Comparison of ENCODE assay signal across 9 cellular contexts in the genomic region with DNA sequence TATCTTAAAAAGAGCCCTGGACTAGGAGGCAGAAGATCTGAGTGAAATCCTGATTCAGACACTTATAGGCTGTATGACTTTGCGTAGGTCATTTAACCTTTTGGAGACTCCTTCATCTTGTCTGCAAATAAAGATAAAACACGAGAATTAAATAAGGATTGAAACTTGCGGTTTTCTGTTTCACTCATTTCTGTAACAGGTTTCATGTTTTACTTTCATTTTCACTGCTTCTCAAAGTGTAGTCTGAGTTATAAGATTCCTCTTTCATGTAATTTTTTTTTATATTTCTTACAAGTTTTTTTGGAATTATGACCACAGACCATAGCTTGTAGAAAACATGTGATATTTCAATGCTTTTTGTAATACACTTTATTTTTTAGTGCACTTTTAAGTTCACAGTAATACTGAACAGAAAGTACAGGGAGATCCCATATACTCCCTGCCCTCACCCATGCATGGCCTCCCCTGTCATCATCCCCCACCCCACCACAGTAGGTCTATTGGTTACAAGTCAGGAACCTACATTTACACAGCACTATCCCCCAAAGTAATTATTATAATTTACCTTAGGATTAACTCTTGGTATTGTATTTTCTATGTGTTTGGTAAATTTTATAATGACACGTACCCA.
A peak's percentile ranks its signal among the peaks of the same experiment; 100 is the strongest.
DNase-seq lines count a peak whose midpoint lies in the region; ATAC-seq, FAIRE-seq and TF ChIP-seq lines count a peak whose summit lies in the region.
"Had no signal": no experiment of that assay in that cellular context is flagged by ENCODE, and none has a peak within 500 bp of the region (broad histone marks: within the 10 kb centered on the region; RNA-seq: fewer than 3 reads in every experiment).

No MANE protein-coding gene starts in this region.

- H3K27ac Mint-ChIP-seq in CD8-positive, alpha-beta memory T cell, result peak overlapping the region; percentile 28 to 94 (median 88)

- peaks cover 0 to 10% (median 4%) of the 10 kb centered on the region in 3 donors for H3K36me3 Mint-ChIP-seq in CD8-positive, alpha-beta memory T cell

- FAIRE-seq in kidney (lab: Jason Lieb, UNC), result no peak
- FAIRE-seq: pancreas had no signal

- CTCF ChIA-PET in CD8-positive, alpha-beta memory T cell (lab: Charles Lee), result no interaction called here

- intact Hi-C loops in kidney (cut with DNase I) (no loop called here), tibial artery (cut with DNase I; ENCODE audit: low total_unique reads) (no loop called here)

- H3K27me3 Mint-ChIP-seq in CD8-positive, alpha-beta memory T cell, result peaks cover 0 to 7% of the 10 kb centered on the region in 2 donors

- no peak for TF ChIP-seq CTCF in kidney (IDR thresholded peaks at IDR 0.05; ENCODE audit: borderline replicate concordance, extremely low read depth, insufficient read depth)
- no peak for TF ChIP-seq CTCF in tibial artery (IDR thresholded peaks at IDR 0.05)

- peaks cover 34 to 48% (median 46%) of the 10 kb centered on the region in 3 donors for H3K4me1 Mint-ChIP-seq in CD8-positive, alpha-beta memory T cell

- no peaks in the 10 kb centered on the region for H3K36me3 ChIP-seq in CD8-positive, alpha-beta memory T cell (ENCODE audit: insufficient read depth, low read length)
- H3K36me3 ChIP-seq in kidney (ENCODE audit: control insufficient read depth in 1 of 2, insufficient read depth in 2 of 2, low read length in 2 of 2), result no peaks in the 10 kb centered on the region
- H3K36me3 ChIP-seq in tibial artery, result no peaks in the 10 kb centered on the region
- no peaks in the 10 kb centered on the region for H3K36me3 ChIP-seq in H7 (replicated peaks; ENCODE audit: control insufficient read depth, insufficient read depth, low read length)
- H3K36me3 ChIP-seq: pancreas had no signal

- H3K4me3 ChIP-seq in CD8-positive, alpha-beta memory T cell (ENCODE audit: low read length), result peak overlapping the region; percentile 19
- H3K4me3 ChIP-seq in kidney (ENCODE audit: low read length in 2 of 2), result peak overlapping the region; percentile 29 to 51
- peak overlapping the region; percentile 40 to 45 for H3K4me3 ChIP-seq in tibial artery
- H3K4me3 ChIP-seq in H7 (ENCODE audit: insufficient read depth, low read depth, low read length), result no peak overlapping the region

- no peaks in the 10 kb centered on the region for H3K9me3 ChIP-seq in CD8-positive, alpha-beta memory T cell (ENCODE audit: low read length)
- H3K9me3 ChIP-seq in kidney (ENCODE audit: control insufficient read depth in 1 of 2, low read length in 2 of 2) (no peaks in the 10 kb centered on the region), tibial artery (no peaks in the 10 kb centered on the region)
- H3K9me3 ChIP-seq: pancreas had no signal

- peaks cover 37% of the 10 kb centered on the region for H3K4me1 ChIP-seq in CD8-positive, alpha-beta memory T cell (ENCODE audit: insufficient read depth, low read length)
- H3K4me1 ChIP-seq in kidney (ENCODE audit: control insufficient read depth in 1 of 2, insufficient read depth in 1 of 2, low read depth in 1 of 2, low read length in 2 of 2), result peaks cover 3 to 5% of the 10 kb centered on the region in 2 donors
- peaks cover 0 to 26% (median 2%) of the 10 kb centered on the region in 4 donors for H3K4me1 ChIP-seq in tibial artery
- H3K4me1 ChIP-seq: pancreas had no signal

- ATAC-seq in GM19328 (IDR thresholded peaks at IDR 0.05; ENCODE audit: unreplicated experiment) (peak; percentile 90), HG03354 (IDR thresholded peaks at IDR 0.05; ENCODE audit: poor library complexity, severe bottlenecking, unreplicated experiment) (peak; percentile 93)

- peak overlapping the region; percentile 53 to 83 (median 79) for H3K4me3 Mint-ChIP-seq in CD8-positive, alpha-beta memory T cell

- H3K9me3 Mint-ChIP-seq in CD8-positive, alpha-beta memory T cell, result peaks cover 0 to 3% (median 0%) of the 10 kb centered on the region in 5 donors

- peak in 3 of 5 donors; percentile 38 to 46 (median 39) for DNase-seq in CD8-positive, alpha-beta memory T cell
- peak; percentile 28 to 37 for DNase-seq in activated CD4-positive, alpha-beta T cell treated with anti-CD3 and anti-CD28 coated beads, Interleukin-2, amount 50 U/mL, for 48 hours
- DNase-seq in kidney, result no peak
- DNase-seq in tibial artery, result no peak
- no peak for DNase-seq in mucosa of gallbladder (ENCODE audit: low spot score)
- DNase-seq in H7, result no peak
- DNase-seq: pancreas had no signal

- POLR2A ChIA-PET in CD8-positive, alpha-beta memory T cell (lab: Charles Lee), result interaction anchor here (0.5 kb wide), 2 partner anchors 9 to 20 kb away, joined by 3 read pairs; no protein-coding TSS in a partner anchor

- no peaks in the 10 kb centered on the region for H3K27me3 ChIP-seq in CD8-positive, alpha-beta memory T cell (ENCODE audit: insufficient read depth, low read length, poor library complexity, severe bottlenecking)
- H3K27me3 ChIP-seq in tibial artery (no peaks in the 10 kb centered on the region), H7 (ENCODE audit: control insufficient read depth, insufficient read depth, low read length) (no peaks in the 10 kb centered on the region)
- H3K27me3 ChIP-seq: pancreas had no signal

- H3K27ac ChIP-seq in CD8-positive, alpha-beta memory T cell (ENCODE audit: low read depth, low read length), result no peak overlapping the region
- H3K27ac ChIP-seq in kidney (ENCODE audit: low read depth in 2 of 2, low read length in 2 of 2), result no peak overlapping the region
- H3K27ac ChIP-seq in tibial artery, result peak overlapping the region; percentile 66 to 68
- H3K27ac ChIP-seq: pancreas had no signal

- no peak overlapping the region for H3K9ac ChIP-seq in kidney (ENCODE audit: low read length in 2 of 2)

Comparison
In these comparisons a context has a peak if more than half of its experiments do, and no peak if none do; other contexts are left out.
1. DNase-seq: peak in CD8-positive, alpha-beta memory T cell (3 of 5) and activated CD4-positive, alpha-beta T cell treated with anti-CD3 and anti-CD28 coated beads, Interleukin-2, amount 50 U/mL, for 48 hours (2 of 2); none in kidney (single experiment), tibial artery (0 of 2), mucosa of gallbladder (single experiment) and H7 (single experiment).
2. H3K27ac ChIP-seq: peak in tibial artery (2 of 2); none in CD8-positive, alpha-beta memory T cell (single experiment) and kidney (0 of 2).